Comparison of ENCODE assay signal across 10 cellular contexts in genomic region chr12:50030444-50030843, GRCh38. TPM values are rescaled to one million over a fixed set of nuclear protein-coding genes. Genes with fewer than 3 reads are reported as not detected.
"Had no signal": no experiment of that assay in that cellular context is flagged by ENCODE, and none has a peak within 500 bp of the region (broad histone marks: within the 10 kb centered on the region; RNA-seq: fewer than 3 reads in every experiment).

No MANE protein-coding gene starts in this region.

RNA-seq across cellular contexts. Expression of gene ASIC1, which starts 27.0 kb away (rescaled TPM):
- total RNA-seq: ascending aorta had no signal

RNA-seq across cellular contexts. Expression of gene AQP6, which starts 57.7 kb away (rescaled TPM):
- total RNA-seq: activated CD4-positive, alpha-beta memory T cell treated with anti-CD3 and anti-CD28 coated beads, Interleukin-2, amount 10 ng/mL, durations not matched to agents 7 days and 5 days; activated CD4-positive, alpha-beta T cell treated with anti-CD3 and anti-CD28 coated beads for 36 hours; activated CD4-positive, alpha-beta T cell treated with anti-CD3 and anti-CD28 coated beads, Interleukin-2, amount 10 ng/mL, durations not matched to agents 7 days and 5 days; activated CD8-positive, alpha-beta memory T cell treated with anti-CD3 and anti-CD28 coated beads, Interleukin-2, amount 10 ng/mL, durations not matched to agents 7 days and 5 days; activated CD8-positive, alpha-beta T cell treated with anti-CD3 and anti-CD28 coated beads, Interleukin-2, amount 10 ng/mL, durations not matched to agents 7 days and 5 days; activated naive CD8-positive, alpha-beta T cell treated with anti-CD3 and anti-CD28 coated beads, Interleukin-2, amount 10 ng/mL, durations not matched to agents 7 days and 5 days; activated T-helper 2 cell treated with anti-CD3 and anti-CD28 coated beads, Interferon-gamma antibody, Interleukin-2, Interleukin-4, amounts not matched to agents 10 μg/mL and 5 μg/mL and 100 μg/mL, durations not matched to agents 14 hours and 24 hours and 36 hours; ascending aorta; bronchial epithelial cell; chondrocyte had no signal
